Comparison of ENCODE assay signal across 21 cellular contexts in the genomic region with DNA sequence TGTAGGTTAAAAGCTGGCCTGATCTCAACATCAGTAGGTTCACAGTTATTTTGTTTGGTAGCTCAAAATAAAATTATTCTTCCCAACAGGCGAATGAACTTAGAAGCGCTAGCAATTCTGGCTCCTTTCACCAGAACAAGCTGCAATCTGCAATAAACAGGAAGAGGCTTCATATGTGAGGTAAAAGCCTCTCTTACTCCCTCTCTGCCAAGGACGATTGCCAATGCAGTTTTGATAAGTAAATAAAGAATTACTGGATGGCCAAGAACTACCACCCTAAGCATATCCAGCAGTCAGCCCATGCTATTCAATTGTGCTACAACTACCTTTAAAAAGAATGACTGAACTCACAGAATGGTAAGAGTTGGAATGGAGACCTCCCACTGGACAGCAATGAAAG.
DNase-seq lines count a peak whose midpoint lies in the region; ATAC-seq and TF ChIP-seq lines count a peak whose summit lies in the region.
"Had no signal": no experiment of that assay in that cellular context is flagged by ENCODE, and none has a peak within 500 bp of the region (broad histone marks: within the 10 kb centered on the region; RNA-seq: fewer than 3 reads in every experiment).

No MANE protein-coding gene starts in this region.

- H3K9ac ChIP-seq in colonic mucosa (ENCODE audit: low read depth in 2 of 2, low read length in 2 of 2), result no peak overlapping the region

- intact Hi-C loops in body of pancreas (cut with DNase I), result no loop called here
- intact Hi-C loops in colonic mucosa (cut with DNase I), result no loop called here

- H3K36me3 ChIP-seq in body of pancreas (replicated peaks in 1 of 2; ENCODE audit: insufficient read depth in 1 of 2, low read depth in 2 of 2) (no peaks in the 10 kb centered on the region), colonic mucosa (no peaks in the 10 kb centered on the region)
- H3K36me3 ChIP-seq: uterus, WERI-Rb-1 had no signal

- no peak for TF ChIP-seq POLR2A in body of pancreas (IDR thresholded peaks at IDR 0.05)

- POLR2A ChIA-PET in GM10248 (lab: Yijun Ruan, JAX), result no interaction called here

- no peaks in the 10 kb centered on the region for H3K27me3 ChIP-seq in body of pancreas
- H3K27me3 ChIP-seq in colonic mucosa, result no peaks in the 10 kb centered on the region
- H3K27me3 ChIP-seq: testis, uterus had no signal

- no peaks in the 10 kb centered on the region for H3K9me3 ChIP-seq in body of pancreas
- H3K9me3 ChIP-seq in colonic mucosa, result no peaks in the 10 kb centered on the region
- H3K9me3 ChIP-seq: testis, uterus had no signal

- no peak for TF ChIP-seq CTCF in body of pancreas (IDR thresholded peaks at IDR 0.05)
- TF ChIP-seq CTCF in colonic mucosa (IDR thresholded peaks at IDR 0.05), result no peak
- TF ChIP-seq CTCF in GM10248 (IDR thresholded peaks at IDR 0.05; ENCODE audit: control extremely low read depth, extremely low read depth, low read depth, missing control alignments), result no peak

- H3K27ac ChIP-seq in body of pancreas (no peak overlapping the region), colonic mucosa (no peak overlapping the region)
- H3K27ac ChIP-seq: testis, uterus, WERI-Rb-1 had no signal

- H3K4me1 ChIP-seq in body of pancreas (peaks cover 16% of the 10 kb centered on the region), colonic mucosa (no peaks in the 10 kb centered on the region)
- H3K4me1 ChIP-seq: testis, uterus had no signal

- ATAC-seq in body of pancreas, result peak; percentile 38
- ATAC-seq: activated naive CD8-positive, alpha-beta T cell treated with anti-CD3 and anti-CD28 coated beads, Interleukin-2, amount 50 U/mL, for 24 hours; activated T-cell treated with anti-CD3 and anti-CD28 coated beads, Interleukin-2, amount 50 U/mL, for 4 hours; naive thymus-derived CD4-positive, alpha-beta T cell; PC-3; stimulated activated naive CD8-positive, alpha-beta T cell treated with anti-CD3 and anti-CD28 coated beads, Interleukin-15, Interleukin-2, amounts not matched to agents 100 U/mL and 50 U/mL, for 24 hours had no signal

- H3K4me3 ChIP-seq in body of pancreas, result no peak overlapping the region
- no peak overlapping the region for H3K4me3 ChIP-seq in colonic mucosa
- H3K4me3 ChIP-seq: testis, uterus had no signal

- 9 to 13% methylated on average over 3 of the region's 3 CpGs for WGBS in body of pancreas, 2 donors

- CTCF ChIA-PET in GM10248 (lab: Yijun Ruan, JAX), result interaction anchor here (0.8 to 4.0 kb wide), 9 partner anchors 9 to 217 kb away, joined by 3 to 24 read pairs (median 3); no protein-coding TSS in a partner anchor

- peak; percentile 8 for DNase-seq in NCI-H748 (lab: John Stamatoyannopoulos, UW; ENCODE audit: unreplicated experiment)
- DNase-seq in NCI-H748 treated with DMSO at 0.1 percent for 48 hours (lab: John Stamatoyannopoulos, UW), result no peak
- peak; percentile 46 for DNase-seq in NCI-H2029 treated with DMSO at 0.1 percent for 48 hours (lab: John Stamatoyannopoulos, UW)
- DNase-seq in body of pancreas, result peak in 3 of 4 donors; percentile 25 to 37 (median 32)
- DNase-seq in NCI-H2107 (lab: John Stamatoyannopoulos, UW), result no peak
- no peak for DNase-seq in colonic mucosa
- no peak for DNase-seq in activated CD8-positive, alpha-beta memory T cell treated with anti-CD3 and anti-CD28 coated beads, Interleukin-2, amount 50 U/mL, for 4 hours
- no peak for DNase-seq in GM10248 (ENCODE audit: extremely low spot score)
- DNase-seq: activated CD4-positive, alpha-beta T cell treated with anti-CD3 and anti-CD28 coated beads, Interleukin-2, amount 10 ng/mL, durations not matched to agents 24 days and 14 days; activated naive CD8-positive, alpha-beta T cell treated with anti-CD3 and anti-CD28 coated beads, Interleukin-2, amount 50 U/mL, for 24 hours; activated T-cell treated with anti-CD3 and anti-CD28 coated beads, Interleukin-2, amount 50 U/mL, for 4 hours; CD4-positive, alpha-beta memory T cell; DMS 273 treated with DMSO at 0.1 percent for 48 hours; naive thymus-derived CD4-positive, alpha-beta T cell; nucleus accumbens; PC-3; Right ventricle myocardium superior; stimulated activated naive CD8-positive, alpha-beta T cell treated with anti-CD3 and anti-CD28 coated beads, Interleukin-15, Interleukin-2, amounts not matched to agents 100 U/mL and 50 U/mL, for 24 hours; testis; uterus; WERI-Rb-1 had no signal

Comparison
In these comparisons a context has a peak if more than half of its experiments do, and no peak if none do; other contexts are left out.
1. DNase-seq: peak in NCI-H748 (single experiment), NCI-H2029 treated with DMSO at 0.1 percent for 48 hours (single experiment) and body of pancreas (3 of 4); none in NCI-H748 treated with DMSO at 0.1 percent for 48 hours (single experiment), NCI-H2107 (single experiment), colonic mucosa (single experiment), activated CD8-positive, alpha-beta memory T cell treated with anti-CD3 and anti-CD28 coated beads, Interleukin-2, amount 50 U/mL, for 4 hours (single experiment) and GM10248 (single experiment).